29 cellular contexts compared by ENCODE assay signal in genomic region chr10:2958659-2959058, GRCh38.
DNase-seq lines count a peak whose midpoint lies in the region; ATAC-seq, FAIRE-seq and TF ChIP-seq lines count a peak whose summit lies in the region.
"Had no signal": no experiment of that assay in that cellular context is flagged by ENCODE, and none has a peak within 500 bp of the region (broad histone marks: within the 10 kb centered on the region; RNA-seq: fewer than 3 reads in every experiment).

No MANE protein-coding gene starts in this region.

- no peak for TF ChIP-seq EP300 in HepG2 (IDR thresholded peaks at IDR 0.05; ENCODE audit: low read depth in 2 of 2, low read length in 2 of 2)
- no peak for TF ChIP-seq EP300 in HepG2 (CRISPR knock-in tag; IDR thresholded peaks at IDR 0.05; ENCODE audit: borderline replicate concordance)

- no peaks in the 10 kb centered on the region for H3K79me1 ChIP-seq in H9 (ENCODE audit: insufficient read depth, low read depth, low read length, poor library complexity, severe bottlenecking)
- H3K79me1 ChIP-seq in mesendoderm (ENCODE audit: low read length): no peaks in the 10 kb centered on the region

- H4K20me1 ChIP-seq in H9 (ENCODE audit: control insufficient read depth, insufficient read depth, insufficient read length) (no peaks in the 10 kb centered on the region), HepG2 (ENCODE audit: insufficient read depth, low read length) (no peaks in the 10 kb centered on the region)
- H4K20me1 ChIP-seq: BLaER1 had no signal

- CTCF ChIA-PET in HepG2 (lab: Yijun Ruan, JAX; ENCODE audit: low intra/inter-chr PET ratio, low total read pairs): no interaction called here

- H4K8ac ChIP-seq in H9 (replicated peaks; ENCODE audit: insufficient read length, low read depth, low read length) (no peak overlapping the region), mesendoderm (ENCODE audit: low read depth, low read length) (no peak overlapping the region)

- H3T11ph ChIP-seq in H9 (ENCODE audit: low read length): no peak overlapping the region

- no peak overlapping the region for H3K4me3 ChIP-seq in HepG2 (replicated peaks in 1 of 3; ENCODE audit: insufficient read depth in 1 of 3, low read depth in 2 of 3, low read length in 3 of 3)
- no peak overlapping the region for H3K4me3 ChIP-seq in lower lobe of right lung
- no peak overlapping the region for H3K4me3 ChIP-seq in upper lobe of right lung
- no peak overlapping the region for H3K4me3 ChIP-seq in mucosa of descending colon
- no peak overlapping the region for H3K4me3 ChIP-seq in mesendoderm (ENCODE audit: low read length)
- H3K4me3 ChIP-seq: BLaER1, GM12878 had no signal

- no peak overlapping the region for H3K4me3 Mint-ChIP-seq in H9
- H3K4me3 Mint-ChIP-seq: CD14-positive monocyte; CD4-positive, alpha-beta memory T cell; CD4-positive, CD25-positive, alpha-beta regulatory T cell; CD8-positive, alpha-beta memory T cell had no signal

- no CpG with 5 or more reads among the region's 6 CpGs for WGBS in H9 (ENCODE audit: extremely low coverage, insufficient read length, low lambda C conversion rate)
- 39% methylated on average over 6 of the region's 6 CpGs for WGBS in HepG2 (ENCODE audit: low lambda C conversion rate)
- no CpG with 5 or more reads among the region's 6 CpGs for WGBS in mesendoderm (ENCODE audit: extremely low coverage, insufficient coverage, low lambda C conversion rate)

- H3K9ac ChIP-seq in H9 (ENCODE audit: extremely low read depth, insufficient read length, low read length): no peak overlapping the region
- no peak overlapping the region for H3K9ac ChIP-seq in HepG2 (ENCODE audit: insufficient read depth, low read depth, low read length)
- H3K9ac ChIP-seq in mesendoderm (ENCODE audit: low read length): no peak overlapping the region
- H3K9ac ChIP-seq: BLaER1 had no signal

- no peak overlapping the region for H3K4me2 ChIP-seq in H9 (ENCODE audit: insufficient read depth, insufficient read length, low read length)
- H3K4me2 ChIP-seq in HepG2 (ENCODE audit: low read depth, low read length): peak overlapping the region; percentile 30; the same call in 1 of the 2 replicates
- H3K4me2 ChIP-seq in mesendoderm (ENCODE audit: low read length): no peak overlapping the region
- H3K4me2 ChIP-seq: BLaER1 had no signal

- H2AK5ac ChIP-seq in H9 (ENCODE audit: insufficient read length, low read length): no peak overlapping the region
- H2AK5ac ChIP-seq in mesendoderm (ENCODE audit: low read length): no peak overlapping the region

- no TSS peak for BruUV-seq in HepG2 (replicated peaks; lab: Mats Ljungman, UMichigan)

- H4K5ac ChIP-seq in H9 (ENCODE audit: insufficient read length, low read depth, low read length): no peak overlapping the region
- H4K5ac ChIP-seq in mesendoderm (ENCODE audit: low read length): no peak overlapping the region

- TF ChIP-seq POLR2A in HepG2 (IDR thresholded peaks at IDR 0.05; ENCODE audit: insufficient read depth in 1 of 2, low read depth in 2 of 2, low read length in 2 of 2): no peak

- H3K36me3 Mint-ChIP-seq in H9 (ENCODE audit: insufficient read depth in 1 of 3, low read depth in 3 of 3): peaks cover 15 to 28% (median 17%) of the 10 kb centered on the region in 3 experiments
- H3K36me3 Mint-ChIP-seq: CD14-positive monocyte; CD4-positive, alpha-beta memory T cell; CD4-positive, CD25-positive, alpha-beta regulatory T cell had no signal

- no peak overlapping the region for H4K91ac ChIP-seq in H9 (ENCODE audit: insufficient read length, low read depth, low read length)

- H3K4me1 ChIP-seq in H9 (ENCODE audit: insufficient read depth, low read length) (peaks cover 3% of the 10 kb centered on the region; the same call in 1 of the 2 replicates), HepG2 (ENCODE audit: insufficient read depth, low read length) (peaks cover 29% of the 10 kb centered on the region), lower lobe of right lung (no peaks in the 10 kb centered on the region), upper lobe of right lung (no peaks in the 10 kb centered on the region), mucosa of descending colon (ENCODE audit: low read depth) (no peaks in the 10 kb centered on the region), mesendoderm (ENCODE audit: control insufficient read depth, low read depth, low read length) (no peaks in the 10 kb centered on the region)
- H3K4me1 ChIP-seq: BE2C, BLaER1 had no signal

- POLR2A ChIA-PET in HepG2 (lab: Yijun Ruan, JAX): no interaction called here

- in situ Hi-C loops in HepG2 (cut with HindIII; ENCODE audit: extremely low pct_ligation_motif_present, low pct_unique_long_range_greater_than_20kb): no loop called here

- ATAC-seq in HepG2: no peak
- ATAC-seq in lower lobe of right lung: peak; percentile 15 to 16
- peak; percentile 58 for ATAC-seq in upper lobe of right lung
- ATAC-seq in mucosa of descending colon: no peak
- ATAC-seq: GM12878 had no signal

- DNase-seq in H9 (no peak), HepG2 (ENCODE audit: low spot score) (no peak), lower lobe of right lung (no peak), upper lobe of right lung (no peak), mucosa of descending colon (no peak), mesendoderm (no peak), putamen (ENCODE audit: low spot score) (no peak)
- DNase-seq in activated CD4-positive, CD25-positive, alpha-beta regulatory T cell treated with anti-CD3 and anti-CD28 coated beads, Interleukin-2, amount 50 U/mL, for 72 hours: no peak
- DNase-seq: 8988T; ACHN; BE2C; C1 segment of cervical spinal cord; CD4-positive, alpha-beta memory T cell; CD4-positive, CD25-positive, alpha-beta regulatory T cell; CD8-positive, alpha-beta memory T cell; COR-L47; DMS 273 treated with DMSO at 0.1 percent for 48 hours; DMS153; DMS53; DMS79; DND-41; EL; GDM1 had no signal

- H3K14ac ChIP-seq in H9 (ENCODE audit: insufficient read depth, low read length): no peak overlapping the region

- peaks cover 19 to 20% of the 10 kb centered on the region in 2 experiments for H3K9me3 Mint-ChIP-seq in H9

- peak overlapping the region; percentile 26 for H2BK120ac ChIP-seq in H9 (ENCODE audit: low read depth, low read length, poor library complexity, severe bottlenecking)
- no peak overlapping the region for H2BK120ac ChIP-seq in mesendoderm (ENCODE audit: low read depth, low read length)

- H3K18ac ChIP-seq in H9 (ENCODE audit: insufficient read length, low read depth, low read length) (no peak overlapping the region), mesendoderm (ENCODE audit: low read length) (no peak overlapping the region)

- H3K4ac ChIP-seq in H9 (ENCODE audit: low read depth, low read length) (no peak overlapping the region), mesendoderm (ENCODE audit: low read depth, low read length) (no peak overlapping the region)

- H3K27me3 Mint-ChIP-seq in H9 (ENCODE audit: low read depth): peaks cover 6% of the 10 kb centered on the region; the same call in 1 of the 2 replicates
- H3K27me3 Mint-ChIP-seq: CD4-positive, CD25-positive, alpha-beta regulatory T cell had no signal

- H3K23me2 ChIP-seq in H9 (ENCODE audit: insufficient read length, low read depth, low read length, poor library complexity, severe bottlenecking): no peaks in the 10 kb centered on the region

- no peak overlapping the region for H2BK20ac ChIP-seq in H9 (ENCODE audit: low read depth, low read length, poor library complexity, severe bottlenecking)

- H3K27me3 ChIP-seq in H9 (ENCODE audit: insufficient read depth, low read length) (no peaks in the 10 kb centered on the region), HepG2 (ENCODE audit: control insufficient read depth in 1 of 2, insufficient read depth in 2 of 2, low read length in 2 of 2) (no peaks in the 10 kb centered on the region), lower lobe of right lung (ENCODE audit: low read depth) (no peaks in the 10 kb centered on the region), upper lobe of right lung (no peaks in the 10 kb centered on the region), mesendoderm (ENCODE audit: insufficient read depth, low read length, poor library complexity) (no peaks in the 10 kb centered on the region)
- H3K27me3 ChIP-seq: BE2C, BLaER1 had no signal

- H2AFZ ChIP-seq in H9 (ENCODE audit: low read length) (peak overlapping the region; percentile 56), HepG2 (ENCODE audit: low read length) (no peak overlapping the region)

- H2BK5ac ChIP-seq in H9 (ENCODE audit: insufficient read length, low read length) (no peak overlapping the region), mesendoderm (ENCODE audit: low read length) (no peak overlapping the region)

- intact Hi-C loops in HepG2 (cut with micrococcal nuclease; ENCODE audit: unreplicated experiment): no loop called here
- intact Hi-C loops in lower lobe of right lung (cut with DNase I): no loop called here
- intact Hi-C loops in upper lobe of right lung (cut with DNase I): no loop called here
- intact Hi-C loops in mucosa of descending colon (cut with DNase I, micrococcal nuclease): no loop called here

- H3K36me3 ChIP-seq in HepG2 (replicated peaks in 1 of 2; ENCODE audit: control insufficient read depth in 1 of 2, insufficient read depth in 2 of 2, low read length in 2 of 2) (no peaks in the 10 kb centered on the region), lower lobe of right lung (no peaks in the 10 kb centered on the region), upper lobe of right lung (no peaks in the 10 kb centered on the region), mucosa of descending colon (ENCODE audit: low read depth) (no peaks in the 10 kb centered on the region), mesendoderm (ENCODE audit: control insufficient read depth, insufficient read depth, low read length) (no peaks in the 10 kb centered on the region)
- H3K36me3 ChIP-seq: BE2C, BLaER1 had no signal

- no peak overlapping the region for H3K27ac Mint-ChIP-seq in H9
- H3K27ac Mint-ChIP-seq: CD14-positive monocyte; CD4-positive, alpha-beta memory T cell; CD4-positive, CD25-positive, alpha-beta regulatory T cell; CD8-positive, alpha-beta memory T cell had no signal

- no peak overlapping the region for H3K27ac ChIP-seq in H9 (ENCODE audit: insufficient read length, low read depth, low read length)
- no peak overlapping the region for H3K27ac ChIP-seq in HepG2 (ENCODE audit: extremely low read length, insufficient read depth, low read length)
- no peak overlapping the region for H3K27ac ChIP-seq in lower lobe of right lung
- H3K27ac ChIP-seq in upper lobe of right lung: no peak overlapping the region
- H3K27ac ChIP-seq in mesendoderm (ENCODE audit: low read depth, low read length): no peak overlapping the region
- H3K27ac ChIP-seq: BLaER1 had no signal

- no peak overlapping the region for H2BK15ac ChIP-seq in H9 (ENCODE audit: low read depth, low read length)
- H2BK15ac ChIP-seq in mesendoderm (replicated peaks; ENCODE audit: low read depth): no peak overlapping the region

- H3K56ac ChIP-seq in H9 (ENCODE audit: insufficient read length, low read depth, low read length) (no peak overlapping the region), mesendoderm (ENCODE audit: low read length) (no peak overlapping the region)

- H3K9me3 ChIP-seq in H9 (ENCODE audit: control insufficient read depth, low read depth, low read length) (no peaks in the 10 kb centered on the region), HepG2 (ENCODE audit: low read length) (no peaks in the 10 kb centered on the region), lower lobe of right lung (no peaks in the 10 kb centered on the region), upper lobe of right lung (no peaks in the 10 kb centered on the region), mucosa of descending colon (no peaks in the 10 kb centered on the region)
- H3K9me3 ChIP-seq: BE2C, BLaER1 had no signal

- peaks cover 15 to 19% of the 10 kb centered on the region in 2 experiments for H3K4me1 Mint-ChIP-seq in H9
- H3K4me1 Mint-ChIP-seq: CD14-positive monocyte; CD4-positive, alpha-beta memory T cell; CD4-positive, CD25-positive, alpha-beta regulatory T cell; CD8-positive, alpha-beta memory T cell had no signal

- H3K79me2 ChIP-seq in H9 (ENCODE audit: insufficient read depth, low read length) (0 out of 2 replicates have a peak, but pooled peaks cover 1% of the 10 kb centered on the region), HepG2 (ENCODE audit: insufficient read depth, low read length) (no peaks in the 10 kb centered on the region), mesendoderm (ENCODE audit: control insufficient read depth, insufficient read depth, low read length) (no peaks in the 10 kb centered on the region)

- H3K23ac ChIP-seq in H9 (ENCODE audit: insufficient read length, low read depth, low read length) (no peak overlapping the region), mesendoderm (ENCODE audit: low read length) (no peak overlapping the region)

- no peak for FAIRE-seq in HepG2 (lab: Jason Lieb, UNC)
- FAIRE-seq: A204.1, GM12878, GM12892, GM18507 had no signal

- no peak overlapping the region for H2BK12ac ChIP-seq in H9 (ENCODE audit: insufficient read length, low read depth, low read length)

- TF ChIP-seq CTCF in H9 (conservative IDR thresholded peaks at IDR 0.05) (no peak), HepG2 (CRISPR knock-in tag; IDR thresholded peaks at IDR 0.05) (no peak), lower lobe of right lung (IDR thresholded peaks at IDR 0.05) (no peak), upper lobe of right lung (IDR thresholded peaks at IDR 0.05) (no peak), mucosa of descending colon (IDR thresholded peaks at IDR 0.05) (no peak)

- no peak for TF ChIP-seq RAD21 in HepG2 (CRISPR knock-in tag; IDR thresholded peaks at IDR 0.05)

Comparison
In these comparisons a context has a peak if more than half of its experiments do, and no peak if none do; other contexts are left out.
1. ATAC-seq: peak in lower lobe of right lung (2 of 2) and upper lobe of right lung (single experiment); none in HepG2 (single experiment) and mucosa of descending colon (single experiment).